In the genomic region with DNA sequence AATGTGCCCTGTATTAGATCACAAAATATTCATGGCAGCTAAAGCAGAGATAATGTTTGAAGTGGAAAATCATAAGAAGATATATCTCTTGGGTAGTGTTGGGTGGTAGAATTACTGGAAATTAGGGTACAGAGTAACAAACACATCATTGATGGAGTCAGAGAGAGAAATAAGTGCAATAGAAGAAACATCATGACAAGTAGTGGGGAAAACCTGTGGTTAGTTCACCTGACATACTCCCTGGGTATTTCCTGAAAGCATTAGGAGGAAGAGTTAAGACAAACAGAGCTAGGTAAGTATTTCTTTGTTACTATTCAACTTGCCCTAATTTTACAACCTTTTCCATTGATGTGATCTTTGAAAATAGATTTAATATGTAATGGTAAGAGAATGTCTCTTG, we compare ENCODE assay signal across 28 cellular contexts.
"Had no signal": no experiment of that assay in that cellular context is flagged by ENCODE, and none has a peak within 500 bp of the region (broad histone marks: within the 10 kb centered on the region; RNA-seq: fewer than 3 reads in every experiment).

No MANE protein-coding gene starts in this region.

- H3K27ac ChIP-seq: colonic mucosa, coronary artery, dorsolateral prefrontal cortex, esophagus muscularis mucosa, esophagus squamous epithelium, gastrocnemius medialis, gastroesophageal sphincter, heart left ventricle, heart right ventricle, hepatocyte had no signal

- H3K27me3 Mint-ChIP-seq: dendritic cell treated with granulocyte-macrophage colony-stimulating factor and Interleukin-4, amounts not matched to agents 40 ng/mL and 50 ng/mL, for 4 days; effector memory CD8-positive, alpha-beta T cell had no signal

- H3K9me3 ChIP-seq: colonic mucosa, gastrocnemius medialis had no signal

- H3K27ac Mint-ChIP-seq: dendritic cell treated with granulocyte-macrophage colony-stimulating factor and Interleukin-4, amounts not matched to agents 40 ng/mL and 50 ng/mL, for 4 days; effector memory CD8-positive, alpha-beta T cell; endodermal cell had no signal

- H3K27me3 ChIP-seq: colonic mucosa, dorsolateral prefrontal cortex, esophagus muscularis mucosa, esophagus squamous epithelium, gastrocnemius medialis, gastroesophageal sphincter, heart left ventricle, heart right ventricle, hepatocyte had no signal

- ATAC-seq: effector memory CD8-positive, alpha-beta T cell; esophagus mucosa; gastrocnemius medialis; gastroesophageal sphincter; heart left ventricle; heart right ventricle had no signal

- H3K4me1 ChIP-seq: colonic mucosa, esophagus muscularis mucosa, gastrocnemius medialis, gastroesophageal sphincter, heart left ventricle, heart right ventricle had no signal

- H3K36me3 ChIP-seq: colonic mucosa, esophagus muscularis mucosa, esophagus squamous epithelium, gastrocnemius medialis, gastroesophageal sphincter, heart left ventricle, heart right ventricle had no signal

- H3K4me3 Mint-ChIP-seq: dendritic cell treated with granulocyte-macrophage colony-stimulating factor and Interleukin-4, amounts not matched to agents 40 ng/mL and 50 ng/mL, for 4 days; effector memory CD8-positive, alpha-beta T cell; endodermal cell had no signal

- H3K4me3 ChIP-seq: colonic mucosa, coronary artery, dorsolateral prefrontal cortex, esophagus muscularis mucosa, esophagus squamous epithelium, gastrocnemius medialis, gastroesophageal sphincter, heart left ventricle, heart right ventricle, hepatocyte had no signal

- DNase-seq: colonic mucosa; cortex of kidney; dermis blood vessel endothelial cell; dorsolateral prefrontal cortex; effector CD4-positive, alpha-beta T cell; effector CD8-positive, alpha-beta T cell; effector memory CD4-positive, alpha-beta T cell; effector memory CD8-positive, alpha-beta T cell; endodermal cell; erythroblast; esophagus squamous epithelium; foreskin fibroblast; foreskin melanocyte; gastrocnemius medialis; glutamatergic neuron; head of caudate nucleus; heart left ventricle; heart right ventricle had no signal

- FAIRE-seq: colon, endometrium, endothelial cell of umbilical vein, frontal cortex had no signal
